Comparison of ENCODE assay signal across 8 cellular contexts in the genomic region with DNA sequence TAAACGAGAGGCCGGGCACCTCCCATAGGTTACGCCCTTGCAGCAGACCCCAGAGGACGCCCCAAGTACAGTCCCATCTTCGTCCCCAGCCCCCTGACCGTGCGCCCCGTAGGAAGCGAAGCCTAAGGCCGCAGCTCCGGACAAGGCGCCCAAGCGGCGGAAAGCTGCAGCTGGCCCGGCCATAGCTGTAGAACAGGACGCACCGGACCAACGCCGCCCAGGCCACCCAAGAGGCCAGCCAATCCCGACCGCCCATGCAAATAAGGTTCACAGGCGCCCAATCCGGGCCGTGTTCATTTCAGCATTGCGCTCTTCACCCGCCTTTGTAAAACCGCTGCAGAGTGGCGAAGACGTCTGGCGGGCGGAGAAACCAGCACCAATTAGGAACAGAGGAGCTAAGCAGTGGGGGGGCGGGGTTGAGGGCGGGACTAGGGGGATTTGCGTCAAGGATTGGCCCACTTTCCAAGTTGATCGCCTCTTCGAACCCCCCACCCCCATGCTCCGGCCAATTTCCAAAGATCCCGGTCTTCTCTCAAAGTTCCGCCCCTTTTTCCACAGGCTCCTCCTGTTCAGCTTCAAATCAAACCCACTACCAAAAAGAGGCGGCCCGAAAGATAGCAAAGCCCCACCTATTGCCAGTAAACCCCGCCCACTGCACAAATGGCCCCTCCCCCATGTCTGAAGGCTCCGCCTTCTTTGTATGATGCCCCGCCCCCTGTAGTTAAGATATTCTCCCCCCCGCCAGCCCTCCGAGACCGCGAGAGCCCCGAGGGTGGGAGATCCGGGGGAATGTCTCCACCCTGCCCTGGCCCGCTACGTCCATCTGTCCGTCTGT.
A peak's percentile ranks its signal among the peaks of the same experiment; 100 is the strongest.
DNase-seq lines count a peak whose midpoint lies in the region; ATAC-seq and FAIRE-seq lines count a peak whose summit lies in the region.

A gene (minus strand): TSS at position 196 of the 835 bp plus-strand sequence. CDS start 13 bp downstream, at position 183.

- ATAC-seq in GM19025 (IDR thresholded peaks at IDR 0.05; ENCODE audit: low read depth, unreplicated experiment), result peak; percentile 93
- ATAC-seq in HG03342 (IDR thresholded peaks at IDR 0.05; ENCODE audit: unreplicated experiment), result peak; percentile 88
- ATAC-seq in activated CD4-positive, CD25-positive, alpha-beta regulatory T cell treated with anti-CD3 and anti-CD28 coated beads, Interleukin-2, amount 50 U/mL, for 24 hours, result peak; percentile 96 to 97

- peak; percentile 99 for FAIRE-seq in islet of Langerhans (lab: Jason Lieb, UNC)

- DNase-seq in AG08396 (ENCODE audit: low spot score) (peak; percentile 97), NCI-H446 treated with DMSO at 0.1 percent for 48 hours (lab: John Stamatoyannopoulos, UW) (peak; percentile 97), cerebellar cortex (ENCODE audit: low spot score) (peak; percentile 100)
- peak; percentile 93 for DNase-seq in stimulated activated CD4-positive, alpha-beta T cell treated with anti-CD3 and anti-CD28 coated beads, Interleukin-12 subunit alpha, Interleukin-12 subunit beta, amount 100 ng/mL, for 4 hours

Comparison
In these comparisons a context has a peak if more than half of its experiments do, and no peak if none do; other contexts are left out.
1. Peak in every context shown above with its lines: DNase-seq and ATAC-seq.